10 cellular contexts compared by ENCODE assay signal in the genomic region with DNA sequence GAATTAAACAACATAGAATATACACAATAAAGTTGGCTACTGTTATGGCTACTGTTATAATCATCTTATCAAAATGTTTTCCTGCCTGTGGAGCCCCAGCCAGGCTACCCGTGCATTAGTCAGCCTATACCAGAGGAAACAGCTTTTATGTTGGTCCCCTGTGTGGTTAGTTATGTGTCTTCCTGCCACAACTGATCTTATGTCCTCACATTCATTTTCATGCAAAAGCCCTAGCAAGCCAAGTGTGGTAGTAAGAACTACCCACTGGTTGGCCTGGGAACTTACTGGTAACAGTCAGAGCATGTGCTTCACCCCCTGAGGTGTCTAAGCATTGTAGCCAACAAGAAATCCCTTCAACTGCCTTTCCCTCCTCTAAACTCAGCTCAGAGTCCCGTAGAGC. TPM values are rescaled to one million over a fixed set of nuclear protein-coding genes. Genes with fewer than 3 reads are reported as not detected.
A peak's percentile ranks its signal among the peaks of the same experiment; 100 is the strongest.
DNase-seq lines count a peak whose midpoint lies in the region; ATAC-seq, FAIRE-seq and TF ChIP-seq lines count a peak whose summit lies in the region.
"Had no signal": no experiment of that assay in that cellular context is flagged by ENCODE, and none has a peak within 500 bp of the region (broad histone marks: within the 10 kb centered on the region; RNA-seq: fewer than 3 reads in every experiment).

No MANE protein-coding gene starts in this region.

- no peak for TF ChIP-seq POLR2A in breast epithelium (IDR thresholded peaks at IDR 0.05)

- H3K4me1 Mint-ChIP-seq in activated CD8-positive, alpha-beta T cell treated with anti-CD3 and anti-CD28 coated beads for 36 hours (ENCODE audit: low read depth), result peaks cover 9% of the 10 kb centered on the region

- POLR2A ChIA-PET in activated CD8-positive, alpha-beta T cell treated with anti-CD3 and anti-CD28 coated beads for 36 hours (lab: Charles Lee), result no interaction called here

- peak overlapping the region; percentile 77 for H3K27ac Mint-ChIP-seq in activated CD8-positive, alpha-beta T cell treated with anti-CD3 and anti-CD28 coated beads for 36 hours

- no peak overlapping the region for H3K27ac ChIP-seq in breast epithelium
- H3K27ac ChIP-seq: 22Rv1, VCaP had no signal

- H3K4me1 ChIP-seq in breast epithelium, result no peaks in the 10 kb centered on the region

- H3K4me3 ChIP-seq in breast epithelium, result no peak overlapping the region

- intact Hi-C loops in activated CD8-positive, alpha-beta T cell treated with anti-CD3 and anti-CD28 coated beads for 36 hours (cut with micrococcal nuclease), result no loop called here
- intact Hi-C loops in sciatic nerve (cut with DNase I) (no loop called here), breast epithelium (cut with DNase I; ENCODE audit: low total_unique reads) (no loop called here)

- H3K9me3 Mint-ChIP-seq in activated CD8-positive, alpha-beta T cell treated with anti-CD3 and anti-CD28 coated beads for 36 hours, result no peaks in the 10 kb centered on the region

- TF ChIP-seq CTCF in activated CD8-positive, alpha-beta T cell treated with anti-CD3 and anti-CD28 coated beads for 36 hours (IDR thresholded peaks at IDR 0.05), result no peak
- TF ChIP-seq CTCF in breast epithelium (IDR thresholded peaks at IDR 0.05), result no peak

- H3K27me3 ChIP-seq in breast epithelium, result no peaks in the 10 kb centered on the region

- no peaks in the 10 kb centered on the region for H3K36me3 ChIP-seq in breast epithelium

- no peaks in the 10 kb centered on the region for H3K9me3 ChIP-seq in breast epithelium

- no peak for FAIRE-seq in frontal cortex (lab: Jason Lieb, UNC)

- H3K4me3 Mint-ChIP-seq in activated CD8-positive, alpha-beta T cell treated with anti-CD3 and anti-CD28 coated beads for 36 hours, result no peak overlapping the region

- peak; percentile 20 for DNase-seq in NK-92 treated with Interleukin-12 subunit alpha and Interleukin-12 subunit beta, amount 100 ng/mL, for 24 hours (lab: John Stamatoyannopoulos, UW)
- DNase-seq in NK-92 (lab: John Stamatoyannopoulos, UW; ENCODE audit: unreplicated experiment) (no peak), sciatic nerve (ENCODE audit: low spot score) (peak; percentile 3), frontal cortex (ENCODE audit: low spot score in 2 of 2) (no peak), breast epithelium (ENCODE audit: low spot score in 2 of 2) (no peak)
- DNase-seq in activated CD8-positive, alpha-beta T cell treated with anti-CD3 and anti-CD28 coated beads for 36 hours, result peak; percentile 56
- no peak for DNase-seq in activated CD8-positive, alpha-beta memory T cell treated with anti-CD3 and anti-CD28 coated beads, Interleukin-2, amount 50 U/mL, for 48 hours

- H3K36me3 Mint-ChIP-seq in activated CD8-positive, alpha-beta T cell treated with anti-CD3 and anti-CD28 coated beads for 36 hours (ENCODE audit: low read depth), result no peaks in the 10 kb centered on the region

- peak; percentile 62 for ATAC-seq in HG03378 (IDR thresholded peaks at IDR 0.05; ENCODE audit: unreplicated experiment)
- peak; percentile 91 for ATAC-seq in activated CD8-positive, alpha-beta T cell treated with anti-CD3 and anti-CD28 coated beads for 36 hours
- ATAC-seq in sciatic nerve, result no peak

- H3K27me3 Mint-ChIP-seq in activated CD8-positive, alpha-beta T cell treated with anti-CD3 and anti-CD28 coated beads for 36 hours, result no peaks in the 10 kb centered on the region

- CTCF ChIA-PET in activated CD8-positive, alpha-beta T cell treated with anti-CD3 and anti-CD28 coated beads for 36 hours (lab: Charles Lee), result interaction anchor here (1.4 kb wide), 1 partner anchor 10 kb away, joined by 4 read pairs; no protein-coding TSS in a partner anchor

RNA-seq across cellular contexts. Expression of a gene that starts 21.8 kb away (rescaled TPM):
- 1 to 10 TPM; 1.1 to 3.1 TPM for total RNA-seq in activated CD8-positive, alpha-beta T cell treated with anti-CD3 and anti-CD28 coated beads for 36 hours
- total RNA-seq in sciatic nerve, result 178 TPM
- 31.4 TPM for total RNA-seq in frontal cortex
- 10 to 100 TPM; 25.8 to 79.5 (median 30.2) TPM for total RNA-seq in breast epithelium

Comparison
In these comparisons a context has a peak if more than half of its experiments do, and no peak if none do; other contexts are left out.
1. DNase-seq: peak in NK-92 treated with Interleukin-12 subunit alpha and Interleukin-12 subunit beta, amount 100 ng/mL, for 24 hours (single experiment), activated CD8-positive, alpha-beta T cell treated with anti-CD3 and anti-CD28 coated beads for 36 hours (single experiment) and sciatic nerve (single experiment); none in NK-92 (single experiment), activated CD8-positive, alpha-beta memory T cell treated with anti-CD3 and anti-CD28 coated beads, Interleukin-2, amount 50 U/mL, for 48 hours (single experiment), frontal cortex (0 of 2) and breast epithelium (0 of 2).